ENCODE assay signal across 9 cellular contexts in genomic region chr3:149659173-149659468, GRCh38. TPM values are rescaled to one million over a fixed set of nuclear protein-coding genes. Genes with fewer than 3 reads are reported as not detected.
DNase-seq lines count a peak whose midpoint lies in the region; ATAC-seq and TF ChIP-seq lines count a peak whose summit lies in the region.
"Had no signal": no experiment of that assay in that cellular context is flagged by ENCODE, and none has a peak within 500 bp of the region (broad histone marks: within the 10 kb centered on the region; RNA-seq: fewer than 3 reads in every experiment).

No MANE protein-coding gene starts in this region.

- peaks cover 12 to 20% of the 10 kb centered on the region in 2 donors for H3K4me1 Mint-ChIP-seq in natural killer cell

- no peaks in the 10 kb centered on the region for H3K36me3 Mint-ChIP-seq in natural killer cell

- H3K4me3 ChIP-seq in ACC112 (ENCODE audit: low read depth, low read length) (peak overlapping the region; percentile 99), LNCaP clone FGC (ENCODE audit: low read depth, low read length) (no peak overlapping the region), ectodermal cell (ENCODE audit: insufficient read depth, low read depth, low read length) (peak overlapping the region; percentile 79), WERI-Rb-1 (ENCODE audit: low read depth, low read length) (no peak overlapping the region)

- peaks cover 43 to 63% of the 10 kb centered on the region in 2 donors for H3K27me3 Mint-ChIP-seq in natural killer cell (ENCODE audit: low read depth in 2 of 2)

- H3K9me3 ChIP-seq in ectodermal cell (ENCODE audit: control insufficient read depth, low read length) = no peaks in the 10 kb centered on the region
- peaks cover 4% of the 10 kb centered on the region for H3K9me3 ChIP-seq in WERI-Rb-1 (ENCODE audit: severe bottlenecking)

- ATAC-seq in natural killer cell (no peak), GM18498 (IDR thresholded peaks at IDR 0.05; ENCODE audit: unreplicated experiment) (no peak)

- peaks cover 35% of the 10 kb centered on the region for H3K4me1 ChIP-seq in ACC112 (ENCODE audit: control insufficient read depth, insufficient read depth, low read length, unreplicated experiment)
- H3K4me1 ChIP-seq in ectodermal cell (ENCODE audit: control insufficient read depth, insufficient read depth, low read length) = peaks cover 13% of the 10 kb centered on the region

- H3K27ac ChIP-seq in ACC112 (ENCODE audit: low read depth, low read length) = peak overlapping the region; percentile 91
- peak overlapping the region; percentile 96 for H3K27ac ChIP-seq in ectodermal cell (ENCODE audit: insufficient read depth, low read depth, low read length, poor library complexity, severe bottlenecking)
- H3K27ac ChIP-seq in WERI-Rb-1 = no peak overlapping the region

- DNase-seq in LNCaP clone FGC (ENCODE audit: low read depth) (peak; percentile 63), natural killer cell (no peak), SKM-1 (lab: John Stamatoyannopoulos, UW; ENCODE audit: unreplicated experiment) (no peak), NCI-H1417 (lab: John Stamatoyannopoulos, UW) (no peak), WERI-Rb-1 (no peak)
- DNase-seq: activated naive CD4-positive, alpha-beta T cell treated with anti-CD3 and anti-CD28 coated beads, Interleukin-2, amount 50 U/mL, for 16 hours had no signal

- H3K27ac Mint-ChIP-seq in natural killer cell = no peak overlapping the region

- intact Hi-C loops in natural killer cell (cut with micrococcal nuclease) = no loop called here

- H3K79me2 ChIP-seq in ACC112 (ENCODE audit: control insufficient read depth, insufficient read depth, low read length, unreplicated experiment) = peaks cover 33% of the 10 kb centered on the region

- H3K27me3 ChIP-seq in ACC112 (ENCODE audit: insufficient read depth, low read length) = no peaks in the 10 kb centered on the region
- H3K27me3 ChIP-seq in ectodermal cell (ENCODE audit: control insufficient read depth, insufficient read depth, low read length, poor library complexity, severe bottlenecking) = peaks cover 20% of the 10 kb centered on the region
- no peaks in the 10 kb centered on the region for H3K27me3 ChIP-seq in WERI-Rb-1 (ENCODE audit: insufficient read depth, low read depth, severe bottlenecking)

- TF ChIP-seq CTCF in LNCaP clone FGC (IDR thresholded peaks at IDR 0.05; ENCODE audit: control insufficient read depth, extremely low read depth, insufficient read depth) (no peak), natural killer cell (IDR thresholded peaks at IDR 0.05) (no peak), WERI-Rb-1 (IDR thresholded peaks at IDR 0.05; ENCODE audit: low read depth, low read length) (no peak)

- 51 to 57% methylated on average over 9 of the region's 9 CpGs for WGBS in ectodermal cell, 2 experiments

- no peaks in the 10 kb centered on the region for H3K36me3 ChIP-seq in ACC112 (ENCODE audit: insufficient read depth, low read length)
- H3K36me3 ChIP-seq in ectodermal cell (ENCODE audit: control insufficient read depth, insufficient read depth, low read length) = no peaks in the 10 kb centered on the region
- no peaks in the 10 kb centered on the region for H3K36me3 ChIP-seq in WERI-Rb-1

- H2AFZ ChIP-seq in ACC112 (ENCODE audit: low read length, unreplicated experiment) = peak overlapping the region; percentile 58

- H3K9me3 Mint-ChIP-seq in natural killer cell = no peaks in the 10 kb centered on the region

- peak overlapping the region; percentile 25 for H3K4me3 Mint-ChIP-seq in natural killer cell

RNA-seq across cellular contexts. Expression of gene WWTR1, which starts 1.3 kb away (rescaled TPM):
- 23.5 TPM for polyA plus RNA-seq in ectodermal cell (2013, experiment 1 of 4)
- 20.1 TPM for polyA plus RNA-seq in ectodermal cell (2013, experiment 2 of 4)
- polyA plus RNA-seq in ectodermal cell (2013, experiment 3 of 4) = 24.4 TPM
- 29.1 TPM for polyA plus RNA-seq in ectodermal cell (2013, experiment 4 of 4)
- 1 to 10 TPM in 1 of 3 donors, under 1 TPM in 2; 0.72 to 1.1 (median 0.73) TPM for total RNA-seq in natural killer cell

Comparison
In these comparisons a context has a peak if more than half of its experiments do, and no peak if none do; other contexts are left out.
1. H3K4me3 ChIP-seq: peak in ACC112 (single experiment) and ectodermal cell (single experiment); none in LNCaP clone FGC (single experiment) and WERI-Rb-1 (single experiment).